32 cellular contexts compared by ENCODE assay signal in genomic region chr13:41188584-41188983, GRCh38. TPM values are rescaled to one million over a fixed set of nuclear protein-coding genes. Genes with fewer than 3 reads are reported as not detected.
DNase-seq lines count a peak whose midpoint lies in the region; ATAC-seq and TF ChIP-seq lines count a peak whose summit lies in the region.
"Had no signal": no experiment of that assay in that cellular context is flagged by ENCODE, and none has a peak within 500 bp of the region (broad histone marks: within the 10 kb centered on the region; RNA-seq: fewer than 3 reads in every experiment).

No MANE protein-coding gene starts in this region.

- H3K4me1 Mint-ChIP-seq in glutamatergic neuron (ENCODE audit: low read depth, unreplicated experiment): peaks cover 6% of the 10 kb centered on the region

- no peak overlapping the region for H3K27ac Mint-ChIP-seq in glutamatergic neuron (ENCODE audit: unreplicated experiment)
- H3K27ac Mint-ChIP-seq: activated CD8-positive, alpha-beta T cell treated with anti-CD3 and anti-CD28 coated beads for 36 hours; activated naive CD8-positive, alpha-beta T cell treated with anti-CD3 and anti-CD28 coated beads for 36 hours; CD4-positive, CD25-positive, alpha-beta regulatory T cell; H9; memory B cell; neural progenitor cell; stimulated activated effector memory CD8-positive, alpha-beta T cell treated with anti-CD3 and anti-CD28 coated beads, Interleukin-12 subunit alpha, Interleukin-12 subunit beta, amount 100 ng/mL, for 72 hours; type B pancreatic cell had no signal

- ATAC-seq in GM21528 (IDR thresholded peaks at IDR 0.05; ENCODE audit: low FRiP score, unreplicated experiment): no peak
- ATAC-seq: activated CD8-positive, alpha-beta T cell treated with anti-CD3 and anti-CD28 coated beads for 36 hours; gastroesophageal sphincter; left lobe of liver; right cardiac atrium; stimulated activated effector memory CD8-positive, alpha-beta T cell treated with anti-CD3 and anti-CD28 coated beads, Interleukin-12 subunit alpha, Interleukin-12 subunit beta, amount 100 ng/mL, for 72 hours had no signal

- H3K36me3 Mint-ChIP-seq in glutamatergic neuron (ENCODE audit: unreplicated experiment): no peaks in the 10 kb centered on the region

- H3K9me3 ChIP-seq in GM23248 (ENCODE audit: low read depth): no peaks in the 10 kb centered on the region
- H3K9me3 ChIP-seq in fibroblast of lung (ENCODE audit: control insufficient read depth, insufficient read depth, low read depth, low read length): no peaks in the 10 kb centered on the region
- H3K9me3 ChIP-seq in skeletal muscle satellite cell (replicated peaks; ENCODE audit: low read length): no peaks in the 10 kb centered on the region
- H3K9me3 ChIP-seq: gastroesophageal sphincter had no signal

- 0 out of 2 replicates have a peak, but pooled peaks cover 7% of the 10 kb centered on the region for H3F3A ChIP-seq in GM23248 (ENCODE audit: insufficient read depth)

- POLR2A ChIA-PET in RWPE1 (lab: Yijun Ruan, JAX; ENCODE audit: low non-redundant PET): no interaction called here

- no peak for TF ChIP-seq CTCF in RWPE1 (conservative IDR thresholded peaks at IDR 0.05; ENCODE audit: low read depth)
- no peak for TF ChIP-seq CTCF in fibroblast of lung (conservative IDR thresholded peaks at IDR 0.05 in 1 of 2, IDR thresholded peaks at IDR 0.05 in 1 of 2; ENCODE audit: low read depth in 1 of 2, low read length in 2 of 2)
- TF ChIP-seq CTCF in glutamatergic neuron (IDR thresholded peaks at IDR 0.05; ENCODE audit: partially characterized antibody, unreplicated experiment): no peak
- no peak for TF ChIP-seq CTCF in dorsolateral prefrontal cortex (IDR thresholded peaks at IDR 0.05 in 54 of 56, conservative IDR thresholded peaks at IDR 0.05 in 2 of 56; ENCODE audit: low read depth in 1 of 56, partially characterized antibody in 56 of 56)

- H3K4me3 ChIP-seq in GM23248: no peak overlapping the region
- no peak overlapping the region for H3K4me3 ChIP-seq in fibroblast of lung (replicated peaks in 1 of 4; ENCODE audit: control extremely low read depth in 1 of 4, insufficient read depth in 1 of 4, low read depth in 3 of 4, low read length in 4 of 4)
- H3K4me3 ChIP-seq in skeletal muscle satellite cell (ENCODE audit: low read length): no peak overlapping the region
- H3K4me3 ChIP-seq in dorsolateral prefrontal cortex: no peak overlapping the region
- H3K4me3 ChIP-seq: gastroesophageal sphincter, neural progenitor cell had no signal

- H2AFZ ChIP-seq in GM23248: no peak overlapping the region
- H2AFZ ChIP-seq in fibroblast of lung (ENCODE audit: low read length): no peak overlapping the region
- H2AFZ ChIP-seq: neural progenitor cell had no signal

- CTCF ChIA-PET in RWPE1 (lab: Yijun Ruan, JAX): no interaction called here

- H3K27ac ChIP-seq in GM23248: no peak overlapping the region
- H3K27ac ChIP-seq in RWPE1: no peak overlapping the region
- H3K27ac ChIP-seq in fibroblast of lung (ENCODE audit: insufficient read depth, low read length): no peak overlapping the region
- H3K27ac ChIP-seq in dorsolateral prefrontal cortex: no peak overlapping the region
- H3K27ac ChIP-seq: epithelial cell of prostate, gastroesophageal sphincter, neural progenitor cell had no signal

- H3K27me3 ChIP-seq in GM23248 (replicated peaks; ENCODE audit: insufficient read depth) (no peaks in the 10 kb centered on the region), fibroblast of lung (ENCODE audit: control insufficient read depth, insufficient read depth, low read length) (no peaks in the 10 kb centered on the region), skeletal muscle satellite cell (ENCODE audit: control insufficient read depth, insufficient read depth, low read length) (no peaks in the 10 kb centered on the region), dorsolateral prefrontal cortex (no peaks in the 10 kb centered on the region)
- H3K27me3 ChIP-seq: gastroesophageal sphincter, neural progenitor cell had no signal

- no peaks in the 10 kb centered on the region for H3K9me3 Mint-ChIP-seq in glutamatergic neuron (ENCODE audit: unreplicated experiment)
- H3K9me3 Mint-ChIP-seq: memory B cell; stimulated activated effector memory CD8-positive, alpha-beta T cell treated with anti-CD3 and anti-CD28 coated beads, Interleukin-12 subunit alpha, Interleukin-12 subunit beta, amount 100 ng/mL, for 72 hours had no signal

- in situ Hi-C loops in GM23248 (cut with MboI): loop anchor here (10.0 kb wide), 1 partner anchor 64 kb away; no protein-coding TSS in a partner anchor

- H3K27me3 Mint-ChIP-seq in glutamatergic neuron (ENCODE audit: unreplicated experiment): peaks cover 2% of the 10 kb centered on the region
- H3K27me3 Mint-ChIP-seq: activated CD8-positive, alpha-beta T cell treated with anti-CD3 and anti-CD28 coated beads for 36 hours; activated naive CD8-positive, alpha-beta T cell treated with anti-CD3 and anti-CD28 coated beads for 36 hours; memory B cell; type B pancreatic cell had no signal

- peak; percentile 16 for DNase-seq in GM23248
- peak; percentile 29 for DNase-seq in RWPE1 (ENCODE audit: low spot score)
- peak; percentile 47 to 74 for DNase-seq in fibroblast of lung (ENCODE audit: low read depth in 2 of 2)
- DNase-seq in glutamatergic neuron: no peak
- no peak for DNase-seq in dorsolateral prefrontal cortex
- DNase-seq: activated CD4-positive, alpha-beta T cell treated with anti-CD3 and anti-CD28 coated beads for 1 hour; activated CD8-positive, alpha-beta T cell treated with anti-CD3 and anti-CD28 coated beads for 36 hours; activated effector memory CD4-positive, alpha-beta T cell treated with anti-CD3 and anti-CD28 coated beads, Interleukin-2, amount 50 U/mL, for 16 hours; activated naive CD8-positive, alpha-beta T cell treated with anti-CD3 and anti-CD28 coated beads for 36 hours; activated T-cell treated with anti-CD3 and anti-CD28 coated beads for 4 hours; CD4-positive, CD25-positive, alpha-beta regulatory T cell; effector CD4-positive, alpha-beta T cell; H9; KBM-7; MM.1S; NCI-H1417 treated with DMSO at 0.1 percent for 48 hours; NCI-H2107; NCI-H446; NCI-H82; posterior cingulate gyrus; right cardiac atrium; Right ventricle myocardium superior; stimulated activated CD4-positive, alpha-beta T cell treated with anti-CD3 and anti-CD28 coated beads, Interleukin-4, amount 100 ng/mL, for 24 hours had no signal

- WGBS in GM23248 (ENCODE audit: low coverage in 1 of 2, low lambda C conversion rate in 2 of 2, missing lambda C conversion rate in 2 of 2), 2 experiments: 90 to 94% methylated on average over 6 of the region's 6 CpGs

- intact Hi-C loops in dorsolateral prefrontal cortex (cut with DNase I): no loop called here

- H3K9me2 ChIP-seq in GM23248 (ENCODE audit: insufficient read depth): no peaks in the 10 kb centered on the region

- H3K4me2 ChIP-seq in GM23248 (ENCODE audit: unreplicated experiment) (no peak overlapping the region), fibroblast of lung (ENCODE audit: extremely low read depth, insufficient read depth, low read length) (no peak overlapping the region), skeletal muscle satellite cell (ENCODE audit: low read length) (peak overlapping the region; percentile 5)
- H3K4me2 ChIP-seq: neural progenitor cell had no signal

- no peak overlapping the region for H3K9ac ChIP-seq in GM23248
- no peak overlapping the region for H3K9ac ChIP-seq in fibroblast of lung (ENCODE audit: insufficient read depth, low read length)
- no peak overlapping the region for H3K9ac ChIP-seq in skeletal muscle satellite cell (ENCODE audit: low read depth, low read length)
- H3K9ac ChIP-seq: neural progenitor cell had no signal

- H3K4me1 ChIP-seq in GM23248 (ENCODE audit: insufficient read depth): peaks cover 9% of the 10 kb centered on the region; the same call in 1 of the 2 replicates
- peaks cover 2% of the 10 kb centered on the region for H3K4me1 ChIP-seq in fibroblast of lung (ENCODE audit: control insufficient read depth, extremely low read depth, insufficient read depth, low read length)
- H3K4me1 ChIP-seq in skeletal muscle satellite cell (ENCODE audit: control insufficient read depth, insufficient read depth, low read length): peaks cover 11% of the 10 kb centered on the region

- H3K4me3 Mint-ChIP-seq in glutamatergic neuron (ENCODE audit: unreplicated experiment): no peak overlapping the region
- H3K4me3 Mint-ChIP-seq: activated CD8-positive, alpha-beta T cell treated with anti-CD3 and anti-CD28 coated beads for 36 hours; activated naive CD8-positive, alpha-beta T cell treated with anti-CD3 and anti-CD28 coated beads for 36 hours; CD4-positive, CD25-positive, alpha-beta regulatory T cell; H9; memory B cell; neural progenitor cell; stimulated activated effector memory CD8-positive, alpha-beta T cell treated with anti-CD3 and anti-CD28 coated beads, Interleukin-12 subunit alpha, Interleukin-12 subunit beta, amount 100 ng/mL, for 72 hours; type B pancreatic cell had no signal

- no peaks in the 10 kb centered on the region for H3K36me3 ChIP-seq in GM23248 (ENCODE audit: low read depth)
- H3K36me3 ChIP-seq in fibroblast of lung (ENCODE audit: control insufficient read depth, insufficient read depth, low read length): no peaks in the 10 kb centered on the region
- no peaks in the 10 kb centered on the region for H3K36me3 ChIP-seq in skeletal muscle satellite cell (ENCODE audit: insufficient read depth, low read length)
- H3K36me3 ChIP-seq: gastroesophageal sphincter, neural progenitor cell had no signal

- H4K20me1 ChIP-seq in GM23248 (ENCODE audit: insufficient read depth) (no peaks in the 10 kb centered on the region), fibroblast of lung (ENCODE audit: control insufficient read depth, extremely low read depth, insufficient read depth, low read length) (no peaks in the 10 kb centered on the region)

- H3K79me2 ChIP-seq in GM23248 (ENCODE audit: insufficient read depth) (peaks cover 13% of the 10 kb centered on the region; the same call in 1 of the 2 replicates), fibroblast of lung (ENCODE audit: control insufficient read depth, insufficient read depth, low read length) (peaks cover 4% of the 10 kb centered on the region)

RNA-seq across cellular contexts. Expression of gene KBTBD7, which starts 5.8 kb away (rescaled TPM):
- 4.4 and 4.6 TPM in 2 replicates for total RNA-seq in GM23248 (2014; rRNA removed; shearing (Covaris generic))
- polyA plus RNA-seq in GM23248 (2016; fragmentation: Nextera tagmentation; extraction: Ambion mirVana): 3.5 and 3.9 TPM in 2 replicates
- total RNA-seq in fibroblast of lung: 4.6 and 5.9 TPM in 2 replicates
- polyA plus RNA-seq in fibroblast of lung: 3.4 and 3.5 TPM in 2 replicates
- polyA plus RNA-seq in fibroblast of lung (2012): 2.4 TPM in 2 replicates
- polyA minus RNA-seq in fibroblast of lung (ENCODE audit: low replicate concordance): 5.7 and 8.8 TPM in 2 replicates
- 2.8 and 3.7 TPM in 2 replicates for total RNA-seq in skeletal muscle satellite cell (2012; rRNA removed)
- total RNA-seq in glutamatergic neuron (ENCODE audit: unreplicated experiment): 7.2 TPM
- total RNA-seq in dorsolateral prefrontal cortex: 10 to 100 TPM in 108 of 120 experiments, 1 to 10 TPM in 12; 9.2 to 16.8 (median 13.1) TPM

RNA-seq across cellular contexts. Expression of gene KBTBD6, which starts 56.0 kb away (rescaled TPM):
- total RNA-seq in GM23248 (2014; rRNA removed; shearing (Covaris generic)): 6.7 and 10.6 TPM in 2 replicates
- 5.1 and 5.7 TPM in 2 replicates for polyA plus RNA-seq in GM23248 (2016; fragmentation: Nextera tagmentation; extraction: Ambion mirVana)
- 10.0 and 12.4 TPM in 2 replicates for total RNA-seq in fibroblast of lung
- 6.6 and 6.7 TPM in 2 replicates for polyA plus RNA-seq in fibroblast of lung
- polyA plus RNA-seq in fibroblast of lung (2012): 6.5 and 6.9 TPM in 2 replicates
- polyA minus RNA-seq in fibroblast of lung (ENCODE audit: low replicate concordance): 14.5 and 17.9 TPM in 2 replicates
- 10.0 and 10.6 TPM in 2 replicates for total RNA-seq in skeletal muscle satellite cell (2012; rRNA removed)
- 8.5 TPM for total RNA-seq in glutamatergic neuron (ENCODE audit: unreplicated experiment)
- total RNA-seq in dorsolateral prefrontal cortex: 10 to 100 TPM; 14.9 to 35.1 (median 24.4) TPM

Comparison
In these comparisons a context has a peak if more than half of its experiments do, and no peak if none do; other contexts are left out.
1. DNase-seq: peak in GM23248 (single experiment), RWPE1 (single experiment) and fibroblast of lung (2 of 2); none in glutamatergic neuron (single experiment) and dorsolateral prefrontal cortex (0 of 10).